8 cellular contexts compared by ENCODE assay signal in genomic region chr2:64751286-64752260, GRCh38.
A peak's percentile ranks its signal among the peaks of the same experiment; 100 is the strongest.
DNase-seq lines count a peak whose midpoint lies in the region; ATAC-seq, FAIRE-seq and TF ChIP-seq lines count a peak whose summit lies in the region.

No MANE protein-coding gene starts in this region.

- peak overlapping the region; percentile 52 for H3K9ac ChIP-seq in neural progenitor cell

- H4K20me1 ChIP-seq in neural progenitor cell (ENCODE audit: low read depth) = no peaks in the 10 kb centered on the region

- peaks cover 24% of the 10 kb centered on the region for H3F3A ChIP-seq in neural progenitor cell (ENCODE audit: low read depth)

- no peaks in the 10 kb centered on the region for H3K79me2 ChIP-seq in neural progenitor cell (ENCODE audit: low read depth)

- DNase-seq in D721Med (ENCODE audit: insufficient read length, low spot score) = peak; percentile 75
- peak; percentile 100 for DNase-seq in NCI-H510A treated with DMSO at 0.1 percent for 48 hours (lab: John Stamatoyannopoulos, UW)
- DNase-seq in activated T-helper 9 cell treated with anti-CD3 and anti-CD28 coated beads, Interleukin-2, amount 50 U/mL, for 16 hours (ENCODE audit: low read depth) = peak; percentile 8
- peak; percentile 59 for DNase-seq in foreskin melanocyte
- no peak for DNase-seq in neural progenitor cell (ENCODE audit: low spot score)
- no peak for DNase-seq in SIG-M5 treated with dmso at 0.1 percent for 504 hours (lab: John Stamatoyannopoulos, UW; ENCODE audit: unreplicated experiment)

- peak overlapping the region; percentile 94 for H2AFZ ChIP-seq in neural progenitor cell (replicated peaks)

- no peaks in the 10 kb centered on the region for H3K36me3 ChIP-seq in neural progenitor cell

- H3K4me3 ChIP-seq in neural progenitor cell = peak overlapping the region; percentile 79

- peaks cover 3% of the 10 kb centered on the region for H3K9me3 Mint-ChIP-seq in neural progenitor cell

- no peak overlapping the region for H3K27ac ChIP-seq in neural progenitor cell

- H3K4me1 ChIP-seq in neural progenitor cell = peaks cover 4% of the 10 kb centered on the region

- peak overlapping the region; percentile 31 for H3K27ac Mint-ChIP-seq in neural progenitor cell

- peaks cover 21% of the 10 kb centered on the region for H3K4me1 Mint-ChIP-seq in neural progenitor cell

- peak overlapping the region; percentile 90 for H3K4me2 ChIP-seq in neural progenitor cell

- peaks cover 16% of the 10 kb centered on the region for H3K27me3 Mint-ChIP-seq in neural progenitor cell (ENCODE audit: insufficient read depth, low read depth)

- ATAC-seq in GM19043 (IDR thresholded peaks at IDR 0.05; ENCODE audit: low read depth, unreplicated experiment) = peak; percentile 76
- ATAC-seq in HG03108 (IDR thresholded peaks at IDR 0.05; ENCODE audit: unreplicated experiment) = peak; percentile 80

- no peak for FAIRE-seq in D721Med (lab: Jason Lieb, UNC)

- peaks cover 31% of the 10 kb centered on the region for H3K27me3 ChIP-seq in neural progenitor cell

- TF ChIP-seq CTCF in D721Med (IDR thresholded peaks at IDR 0.05; ENCODE audit: insufficient read depth, missing control alignments) (no peak), neural progenitor cell (IDR thresholded peaks at IDR 0.05) (peak; percentile 33)

- peak overlapping the region; percentile 95 for H3K4me3 Mint-ChIP-seq in neural progenitor cell

- no peaks in the 10 kb centered on the region for H3K9me3 ChIP-seq in neural progenitor cell (ENCODE audit: low read depth)

- H3K36me3 Mint-ChIP-seq in neural progenitor cell = no peaks in the 10 kb centered on the region

Comparison
In these comparisons a context has a peak if more than half of its experiments do, and no peak if none do; other contexts are left out.
1. DNase-seq: peak in D721Med (single experiment), NCI-H510A treated with DMSO at 0.1 percent for 48 hours (single experiment), activated T-helper 9 cell treated with anti-CD3 and anti-CD28 coated beads, Interleukin-2, amount 50 U/mL, for 16 hours (single experiment) and foreskin melanocyte (single experiment); none in neural progenitor cell (single experiment) and SIG-M5 treated with dmso at 0.1 percent for 504 hours (single experiment).